7 cellular contexts compared by ENCODE assay signal in the genomic region with DNA sequence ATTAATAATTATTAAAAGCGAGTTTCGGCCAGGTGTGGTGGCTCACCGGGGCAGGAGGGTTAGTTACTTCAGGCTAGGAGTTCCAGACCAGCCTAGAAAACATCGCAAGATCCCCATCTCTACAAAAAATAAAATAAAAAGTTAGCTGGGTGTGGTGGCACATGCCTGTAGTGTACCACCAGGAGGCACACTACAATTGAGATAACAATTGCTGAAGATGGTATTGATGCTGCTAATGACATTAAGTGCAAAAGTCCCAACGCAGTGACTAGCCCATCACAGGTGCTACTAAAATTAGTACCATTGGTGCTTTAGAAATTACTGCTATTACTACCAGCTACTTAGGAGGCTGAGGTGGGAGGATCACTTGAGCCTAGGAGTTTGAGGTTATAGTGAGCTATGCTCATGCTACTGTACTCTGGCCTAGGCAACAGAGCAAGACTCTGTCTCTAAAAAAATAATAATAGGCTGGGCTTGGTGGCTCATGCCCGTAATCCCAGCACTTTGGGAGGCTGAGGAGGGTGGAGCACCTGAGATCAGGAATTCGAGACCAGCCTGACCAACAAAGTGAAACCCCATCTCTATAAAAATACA.
DNase-seq lines count a peak whose midpoint lies in the region; ATAC-seq and TF ChIP-seq lines count a peak whose summit lies in the region.

No MANE protein-coding gene starts in this region.

- no peaks in the 10 kb centered on the region for H3K36me3 ChIP-seq in parathyroid adenoma (ENCODE audit: control insufficient read depth, insufficient read depth, low read length)

- H3K4me3 ChIP-seq in GM12875 (ENCODE audit: low read depth, low read length) = no peak overlapping the region
- no peak overlapping the region for H3K4me3 ChIP-seq in parathyroid adenoma (ENCODE audit: low read depth, low read length)

- peak; percentile 55 for ATAC-seq in effector memory CD8-positive, alpha-beta T cell (replicated peaks)
- no peak for ATAC-seq in HG03139 (IDR thresholded peaks at IDR 0.05; ENCODE audit: unreplicated experiment)

- no peak overlapping the region for H3K4me3 Mint-ChIP-seq in effector memory CD8-positive, alpha-beta T cell

- no peak overlapping the region for H3K27ac ChIP-seq in parathyroid adenoma

- H3K4me1 ChIP-seq in parathyroid adenoma = no peaks in the 10 kb centered on the region

- H3K36me3 Mint-ChIP-seq in effector memory CD8-positive, alpha-beta T cell (ENCODE audit: insufficient read depth) = peaks cover 3% of the 10 kb centered on the region

- H2AFZ ChIP-seq in parathyroid adenoma = no peak overlapping the region

- no peaks in the 10 kb centered on the region for H3K4me1 Mint-ChIP-seq in effector memory CD8-positive, alpha-beta T cell (ENCODE audit: low read depth in 2 of 2)

- no peak overlapping the region for H3K27ac Mint-ChIP-seq in effector memory CD8-positive, alpha-beta T cell

- DNase-seq in M059J (ENCODE audit: low read depth) = peak; percentile 21
- DNase-seq in effector memory CD8-positive, alpha-beta T cell = no peak
- no peak for DNase-seq in GM13976 (ENCODE audit: low spot score)
- no peak for DNase-seq in ureter (ENCODE audit: low spot score)

- H3K9me3 Mint-ChIP-seq in effector memory CD8-positive, alpha-beta T cell = peaks cover 0 to 4% of the 10 kb centered on the region in 2 donors

- H3K4me2 ChIP-seq in parathyroid adenoma (ENCODE audit: low read length) = no peak overlapping the region

- no peak overlapping the region for H3K9ac ChIP-seq in parathyroid adenoma

- no peaks in the 10 kb centered on the region for H3K9me3 ChIP-seq in parathyroid adenoma (ENCODE audit: control insufficient read depth, low read length)

- H3K27me3 ChIP-seq in parathyroid adenoma (ENCODE audit: control insufficient read depth, insufficient read depth, low read length) = no peaks in the 10 kb centered on the region

- H3K27me3 Mint-ChIP-seq in effector memory CD8-positive, alpha-beta T cell = no peaks in the 10 kb centered on the region

- TF ChIP-seq CTCF in GM12875 (IDR thresholded peaks at IDR 0.05; ENCODE audit: borderline replicate concordance, insufficient read depth, low read depth, low read length) (peak; percentile 21; the same call in 1 of the 2 replicates), parathyroid adenoma (IDR thresholded peaks at IDR 0.05) (peak; percentile 32), GM13976 (IDR thresholded peaks at IDR 0.05; ENCODE audit: borderline replicate concordance, control extremely low read depth, extremely low read depth, insufficient read depth, missing control alignments) (no peak)

- in situ Hi-C loops in GM13976 (cut with MboI; ENCODE audit: low sequenced_read_pairs, unreplicated experiment) = no loop called here

- no peaks in the 10 kb centered on the region for H3K79me2 ChIP-seq in parathyroid adenoma
